1 cellular context compared by ENCODE assay signal in the genomic region with DNA sequence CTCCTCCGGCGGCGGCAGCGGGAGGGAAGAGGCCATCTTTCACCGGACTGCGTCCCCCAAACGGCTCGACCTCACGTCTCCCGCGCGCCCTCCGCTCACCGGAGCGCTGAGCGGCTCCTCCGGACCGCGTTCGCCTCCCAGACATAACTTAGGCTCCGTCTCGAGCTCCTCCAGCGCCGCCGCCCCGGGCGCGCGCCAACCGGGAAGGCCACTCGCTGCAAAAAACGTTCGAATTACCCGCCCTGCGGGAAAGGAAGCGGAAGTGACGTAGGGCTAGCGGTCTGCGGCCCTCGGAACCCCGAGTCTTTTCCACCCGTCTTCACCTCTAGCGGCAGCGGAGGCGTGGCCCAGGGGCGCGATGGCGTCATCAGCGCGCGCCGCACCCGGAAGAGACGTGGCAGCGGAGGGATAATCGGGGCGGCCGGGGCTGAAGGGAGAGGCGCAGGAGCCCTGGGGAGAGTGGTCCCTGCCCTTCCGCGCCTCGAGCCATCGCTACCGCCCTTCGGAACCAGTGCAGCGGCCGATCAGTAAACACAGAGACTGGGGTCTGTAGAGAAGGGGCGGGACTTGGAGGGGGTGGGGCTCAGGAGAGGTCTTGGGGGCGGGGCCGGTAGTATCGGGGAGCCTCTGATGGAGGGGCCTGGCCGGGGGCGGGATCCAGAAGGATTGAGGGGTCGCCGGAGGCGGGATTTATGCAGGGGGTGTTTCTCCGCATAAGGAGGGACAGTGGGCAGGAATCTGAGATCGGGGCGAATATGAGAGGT.
A peak's percentile ranks its signal among the peaks of the same experiment; 100 is the strongest.
TF ChIP-seq lines count a peak whose summit lies in the region.

A gene with protein sequence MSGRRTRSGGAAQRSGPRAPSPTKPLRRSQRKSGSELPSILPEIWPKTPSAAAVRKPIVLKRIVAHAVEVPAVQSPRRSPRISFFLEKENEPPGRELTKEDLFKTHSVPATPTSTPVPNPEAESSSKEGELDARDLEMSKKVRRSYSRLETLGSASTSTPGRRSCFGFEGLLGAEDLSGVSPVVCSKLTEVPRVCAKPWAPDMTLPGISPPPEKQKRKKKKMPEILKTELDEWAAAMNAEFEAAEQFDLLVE (minus strand): TSS at position 207 of the 764 bp plus-strand sequence. CDS start 62 bp downstream, at position 145.
TSS of gene ZFPL1 (plus strand) at position 389 of the 764 bp plus-strand sequence. CDS start 477 bp downstream, outside the sequence.

TF ChIP-seq in liver, 16 proteins besides CTCF, POLR2A, EP300 and RAD21 (continued from another document):
- TF ChIP-seq, protein P1, sequence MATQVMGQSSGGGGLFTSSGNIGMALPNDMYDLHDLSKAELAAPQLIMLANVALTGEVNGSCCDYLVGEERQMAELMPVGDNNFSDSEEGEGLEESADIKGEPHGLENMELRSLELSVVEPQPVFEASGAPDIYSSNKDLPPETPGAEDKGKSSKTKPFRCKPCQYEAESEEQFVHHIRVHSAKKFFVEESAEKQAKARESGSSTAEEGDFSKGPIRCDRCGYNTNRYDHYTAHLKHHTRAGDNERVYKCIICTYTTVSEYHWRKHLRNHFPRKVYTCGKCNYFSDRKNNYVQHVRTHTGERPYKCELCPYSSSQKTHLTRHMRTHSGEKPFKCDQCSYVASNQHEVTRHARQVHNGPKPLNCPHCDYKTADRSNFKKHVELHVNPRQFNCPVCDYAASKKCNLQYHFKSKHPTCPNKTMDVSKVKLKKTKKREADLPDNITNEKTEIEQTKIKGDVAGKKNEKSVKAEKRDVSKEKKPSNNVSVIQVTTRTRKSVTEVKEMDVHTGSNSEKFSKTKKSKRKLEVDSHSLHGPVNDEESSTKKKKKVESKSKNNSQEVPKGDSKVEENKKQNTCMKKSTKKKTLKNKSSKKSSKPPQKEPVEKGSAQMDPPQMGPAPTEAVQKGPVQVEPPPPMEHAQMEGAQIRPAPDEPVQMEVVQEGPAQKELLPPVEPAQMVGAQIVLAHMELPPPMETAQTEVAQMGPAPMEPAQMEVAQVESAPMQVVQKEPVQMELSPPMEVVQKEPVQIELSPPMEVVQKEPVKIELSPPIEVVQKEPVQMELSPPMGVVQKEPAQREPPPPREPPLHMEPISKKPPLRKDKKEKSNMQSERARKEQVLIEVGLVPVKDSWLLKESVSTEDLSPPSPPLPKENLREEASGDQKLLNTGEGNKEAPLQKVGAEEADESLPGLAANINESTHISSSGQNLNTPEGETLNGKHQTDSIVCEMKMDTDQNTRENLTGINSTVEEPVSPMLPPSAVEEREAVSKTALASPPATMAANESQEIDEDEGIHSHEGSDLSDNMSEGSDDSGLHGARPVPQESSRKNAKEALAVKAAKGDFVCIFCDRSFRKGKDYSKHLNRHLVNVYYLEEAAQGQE (IDR thresholded peaks at IDR 0.05), result peak; percentile 39
- TF ChIP-seq RXRA (IDR thresholded peaks at IDR 0.05) (peak; percentile 39 to 42), MAX (IDR thresholded peaks at IDR 0.05) (no peak), ZBTB33 (IDR thresholded peaks at IDR 0.05) (peak; percentile 81), FOXA2 (IDR thresholded peaks at IDR 0.05) (no peak), YY1 (IDR thresholded peaks at IDR 0.05) (peak; percentile 83), SP1 (IDR thresholded peaks at IDR 0.05) (peak; percentile 84), NR2F2 (IDR thresholded peaks at IDR 0.05) (peak; percentile 49), HNF4G (IDR thresholded peaks at IDR 0.05) (no peak), GABPA (IDR thresholded peaks at IDR 0.05 in 1 of 2, conservative IDR thresholded peaks at IDR 0.05 in 1 of 2) (peak; percentile 93 to 99)
- TF ChIP-seq, protein P2, sequence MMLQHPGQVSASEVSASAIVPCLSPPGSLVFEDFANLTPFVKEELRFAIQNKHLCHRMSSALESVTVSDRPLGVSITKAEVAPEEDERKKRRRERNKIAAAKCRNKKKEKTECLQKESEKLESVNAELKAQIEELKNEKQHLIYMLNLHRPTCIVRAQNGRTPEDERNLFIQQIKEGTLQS (IDR thresholded peaks at IDR 0.05), result peak; percentile 44
